ENCODE assay signal across 17 cellular contexts in genomic region chr7:46134385-46134784, GRCh38.
A peak's percentile ranks its signal among the peaks of the same experiment; 100 is the strongest.
DNase-seq lines count a peak whose midpoint lies in the region; ATAC-seq and TF ChIP-seq lines count a peak whose summit lies in the region.
"Had no signal": no experiment of that assay in that cellular context is flagged by ENCODE, and none has a peak within 500 bp of the region (broad histone marks: within the 10 kb centered on the region; RNA-seq: fewer than 3 reads in every experiment).

No MANE protein-coding gene starts in this region.

- H3K4ac ChIP-seq in neuronal stem cell (ENCODE audit: low read length), result no peak overlapping the region

- H3K4me1 Mint-ChIP-seq in stimulated activated naive CD8-positive, alpha-beta T cell treated with anti-CD3 and anti-CD28 coated beads, Interleukin-15, amount 100 ng/mL, for 72 hours, result no peaks in the 10 kb centered on the region
- H3K4me1 Mint-ChIP-seq: CD4-positive, CD25-positive, alpha-beta regulatory T cell had no signal

- no peak for TF ChIP-seq CTCF in spleen (IDR thresholded peaks at IDR 0.05 in 8 of 11, conservative IDR thresholded peaks at IDR 0.05 in 3 of 11)

- no peak overlapping the region for H3K4me3 Mint-ChIP-seq in stimulated activated naive CD8-positive, alpha-beta T cell treated with anti-CD3 and anti-CD28 coated beads, Interleukin-15, amount 100 ng/mL, for 72 hours
- H3K4me3 Mint-ChIP-seq: CD4-positive, CD25-positive, alpha-beta regulatory T cell; GM23338 had no signal

- no peak overlapping the region for H4K91ac ChIP-seq in neuronal stem cell (ENCODE audit: low read depth, low read length, poor library complexity)

- H3K27ac Mint-ChIP-seq in stimulated activated naive CD8-positive, alpha-beta T cell treated with anti-CD3 and anti-CD28 coated beads, Interleukin-15, amount 100 ng/mL, for 72 hours, result no peak overlapping the region
- H3K27ac Mint-ChIP-seq: CD4-positive, CD25-positive, alpha-beta regulatory T cell; GM23338 had no signal

- H3K9me3 ChIP-seq in neuronal stem cell (replicated peaks in 1 of 2; ENCODE audit: control insufficient read depth in 2 of 2, insufficient read depth in 1 of 2, low read depth in 1 of 2, low read length in 2 of 2), result no peaks in the 10 kb centered on the region
- no peaks in the 10 kb centered on the region for H3K9me3 ChIP-seq in spleen
- H3K9me3 ChIP-seq: BLaER1 treated with 17β-estradiol and CSF1 and Interleukin-3, amounts not matched to agents 10 nM and 100 nM had no signal

- H2BK5ac ChIP-seq in neuronal stem cell (ENCODE audit: low read length), result no peak overlapping the region

- no peak overlapping the region for H3K23ac ChIP-seq in neuronal stem cell (ENCODE audit: low read depth, low read length, poor library complexity)

- no peak overlapping the region for H2BK12ac ChIP-seq in neuronal stem cell (ENCODE audit: low read length)

- H3K9ac ChIP-seq in neuronal stem cell (ENCODE audit: low read depth, low read length, poor library complexity), result no peak overlapping the region
- H3K9ac ChIP-seq: BLaER1 treated with 17β-estradiol and CSF1 and Interleukin-3, amounts not matched to agents 10 nM and 100 nM had no signal

- H3K27ac ChIP-seq in neuronal stem cell (replicated peaks; ENCODE audit: low read length) (no peak overlapping the region), spleen (no peak overlapping the region), substantia nigra (ENCODE audit: low read depth, low read length, poor library complexity, severe bottlenecking) (no peak overlapping the region)
- H3K27ac ChIP-seq: BLaER1 treated with 17β-estradiol and CSF1 and Interleukin-3, amounts not matched to agents 10 nM and 100 nM had no signal

- H2AFZ ChIP-seq in neuronal stem cell (ENCODE audit: low read length), result no peak overlapping the region
- H2AFZ ChIP-seq: GM23338 had no signal

- H3K4me3 ChIP-seq in neuronal stem cell (ENCODE audit: low read length in 2 of 2), result peak overlapping the region in 1 of 2 donors; percentile 49
- no peak overlapping the region for H3K4me3 ChIP-seq in spleen
- H3K4me3 ChIP-seq: BLaER1 treated with 17β-estradiol and CSF1 and Interleukin-3, amounts not matched to agents 10 nM and 100 nM; GM12878; GM23338 had no signal

- no peaks in the 10 kb centered on the region for H3K36me3 ChIP-seq in neuronal stem cell (replicated peaks in 1 of 2; ENCODE audit: control insufficient read depth in 2 of 2, insufficient read depth in 2 of 2, low read length in 2 of 2)
- H3K36me3 ChIP-seq in spleen, result no peaks in the 10 kb centered on the region
- H3K36me3 ChIP-seq: BLaER1 treated with 17β-estradiol and CSF1 and Interleukin-3, amounts not matched to agents 10 nM and 100 nM had no signal

- H3K79me1 ChIP-seq in neuronal stem cell (ENCODE audit: low read depth, low read length), result no peaks in the 10 kb centered on the region

- intact Hi-C loops in spleen (cut with DNase I; ENCODE audit: low total_unique reads), result no loop called here

- H3K4me2 ChIP-seq in neuronal stem cell (ENCODE audit: insufficient read depth, low read length, poor library complexity, severe bottlenecking), result no peak overlapping the region
- H3K4me2 ChIP-seq: BLaER1 treated with 17β-estradiol and CSF1 and Interleukin-3, amounts not matched to agents 10 nM and 100 nM; GM23338 had no signal

- no CpG with 5 or more reads among the region's 4 CpGs for WGBS in neuronal stem cell (ENCODE audit: extremely low coverage in 2 of 2, insufficient read length in 2 of 2, insufficient replicate concordance in 1 of 2), 2 donors
- 85 to 95% (median 87%) methylated on average over 2 to 4 of the region's 4 CpGs for WGBS in spleen, 5 donors

- H3K27me3 Mint-ChIP-seq in stimulated activated naive CD8-positive, alpha-beta T cell treated with anti-CD3 and anti-CD28 coated beads, Interleukin-15, amount 100 ng/mL, for 72 hours, result no peaks in the 10 kb centered on the region
- H3K27me3 Mint-ChIP-seq: CD4-positive, CD25-positive, alpha-beta regulatory T cell had no signal

- no peak overlapping the region for H2BK120ac ChIP-seq in neuronal stem cell (ENCODE audit: low read depth, low read length)

- no peak overlapping the region for H3K14ac ChIP-seq in neuronal stem cell (ENCODE audit: low read length)

- no peaks in the 10 kb centered on the region for H3K27me3 ChIP-seq in neuronal stem cell (ENCODE audit: control insufficient read depth in 3 of 3, insufficient read depth in 3 of 3, low read depth in 1 of 3, low read length in 3 of 3)
- H3K27me3 ChIP-seq in spleen (replicated peaks in 1 of 7), result no peaks in the 10 kb centered on the region
- H3K27me3 ChIP-seq: BLaER1 treated with 17β-estradiol and CSF1 and Interleukin-3, amounts not matched to agents 10 nM and 100 nM had no signal

- no peak overlapping the region for H4K8ac ChIP-seq in neuronal stem cell (ENCODE audit: low read depth, low read length)

- no peaks in the 10 kb centered on the region for H3K9me3 Mint-ChIP-seq in stimulated activated naive CD8-positive, alpha-beta T cell treated with anti-CD3 and anti-CD28 coated beads, Interleukin-15, amount 100 ng/mL, for 72 hours
- H3K9me3 Mint-ChIP-seq: GM23338 had no signal

- H2AK5ac ChIP-seq in neuronal stem cell (ENCODE audit: low read depth, low read length), result peak overlapping the region; percentile 8

- ATAC-seq in stimulated activated naive CD8-positive, alpha-beta T cell treated with anti-CD3 and anti-CD28 coated beads, Interleukin-15, amount 100 ng/mL, for 72 hours, result peak; percentile 37
- no peak for ATAC-seq in stimulated activated naive CD8-positive, alpha-beta T cell treated with anti-CD3 and anti-CD28 coated beads, Interleukin-15, Interleukin-2, amounts not matched to agents 100 U/mL and 50 U/mL, for 24 hours
- no peak for ATAC-seq in GM21528 (IDR thresholded peaks at IDR 0.05; ENCODE audit: low FRiP score, unreplicated experiment)
- ATAC-seq: GM12878, GM23338 had no signal

- no peak for DNase-seq in stimulated activated naive CD8-positive, alpha-beta T cell treated with anti-CD3 and anti-CD28 coated beads, Interleukin-15, amount 100 ng/mL, for 72 hours
- DNase-seq in stimulated activated naive CD8-positive, alpha-beta T cell treated with anti-CD3 and anti-CD28 coated beads, Interleukin-15, Interleukin-2, amounts not matched to agents 100 U/mL and 50 U/mL, for 24 hours, result no peak
- DNase-seq in neuronal stem cell (ENCODE audit: low spot score) (no peak), spleen (peak; percentile 39), COLO668 (lab: John Stamatoyannopoulos, UW; ENCODE audit: unreplicated experiment) (no peak), SHP77 treated with DMSO at 0.1 percent for 48 hours (lab: John Stamatoyannopoulos, UW) (no peak), substantia nigra (lab: John Stamatoyannopoulos, UW) (no peak)
- DNase-seq: ACHN; Calu3; CD4-positive, CD25-positive, alpha-beta regulatory T cell; DMS 273 treated with DMSO at 0.1 percent for 48 hours; DMS79; H7 had no signal

- H3K4me1 ChIP-seq in neuronal stem cell (ENCODE audit: control insufficient read depth in 2 of 2, insufficient read depth in 1 of 2, low read depth in 1 of 2, low read length in 2 of 2) (peaks cover 0 to 3% of the 10 kb centered on the region in 2 donors), spleen (no peaks in the 10 kb centered on the region)
- H3K4me1 ChIP-seq: BLaER1 treated with 17β-estradiol and CSF1 and Interleukin-3, amounts not matched to agents 10 nM and 100 nM had no signal

- H3K18ac ChIP-seq in neuronal stem cell (ENCODE audit: low read length), result peak overlapping the region; percentile 58

- TF ChIP-seq POLR2A in spleen (IDR thresholded peaks at IDR 0.05), result no peak

- no peak overlapping the region for H2BK15ac ChIP-seq in neuronal stem cell (ENCODE audit: low read length)
